Comparison of ENCODE assay signal across 12 cellular contexts in the genomic region with DNA sequence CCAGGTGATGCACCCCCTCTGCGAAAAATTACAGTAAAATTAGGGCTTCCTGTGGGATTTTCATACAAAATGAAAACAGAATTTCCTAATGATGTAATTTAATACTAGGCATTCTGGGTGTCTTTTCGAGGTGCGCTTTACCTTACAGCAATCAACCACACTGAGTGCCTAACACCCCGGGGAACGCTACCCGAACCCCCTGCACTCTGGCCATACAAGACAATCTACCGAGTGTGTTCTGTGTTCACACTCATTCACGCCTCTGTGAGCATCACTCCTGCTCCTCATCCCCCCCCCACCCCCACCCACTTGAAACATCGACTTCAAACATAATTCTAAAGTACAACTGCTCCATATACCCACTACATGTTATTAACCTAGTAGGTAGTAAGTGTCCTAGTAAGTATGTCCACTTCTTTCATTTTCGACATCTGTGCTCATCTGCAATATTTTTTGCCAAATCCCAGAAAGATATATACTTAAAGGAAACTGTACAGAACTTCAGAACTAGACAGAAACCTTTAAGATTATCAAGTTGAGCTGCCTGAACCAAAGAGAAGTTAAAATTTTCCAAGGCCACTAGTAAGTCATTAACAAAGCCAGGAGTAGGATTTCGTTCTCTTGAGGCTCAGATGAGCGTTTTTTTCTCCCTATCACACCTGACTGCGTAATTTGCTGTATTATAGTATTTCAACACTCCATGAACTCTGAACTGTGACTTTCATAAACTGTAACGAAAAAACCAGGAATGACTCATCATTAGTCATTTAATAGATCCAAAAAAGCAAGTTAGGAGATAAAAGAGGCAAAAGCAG.
DNase-seq lines count a peak whose midpoint lies in the region; ATAC-seq and TF ChIP-seq lines count a peak whose summit lies in the region.
"Had no signal": no experiment of that assay in that cellular context is flagged by ENCODE, and none has a peak within 500 bp of the region (broad histone marks: within the 10 kb centered on the region; RNA-seq: fewer than 3 reads in every experiment).

No MANE protein-coding gene starts in this region.

- DNase-seq in AG20443 (ENCODE audit: low spot score) (peak; percentile 25), LoVo (ENCODE audit: low spot score) (peak; percentile 70), astrocyte of the spinal cord (ENCODE audit: low read depth, low spot score) (peak; percentile 74), kidney tubule cell (ENCODE audit: low spot score) (peak; percentile 93), SIG-M5 treated with dmso at 0.1 percent for 504 hours (lab: John Stamatoyannopoulos, UW; ENCODE audit: unreplicated experiment) (no peak), SKM-1 (lab: John Stamatoyannopoulos, UW; ENCODE audit: unreplicated experiment) (no peak), NCI-H1694 (lab: John Stamatoyannopoulos, UW) (no peak)
- DNase-seq: CD4-positive, CD25-positive, alpha-beta regulatory T cell; NCI-H446 treated with DMSO at 0.1 percent for 48 hours; stimulated activated CD4-positive, alpha-beta T cell treated with anti-CD3 and anti-CD28 coated beads, Interleukin-12 subunit alpha, Interleukin-12 subunit beta, amount 100 ng/mL, for 4 hours; T-helper 9 cell had no signal

- ATAC-seq in GM21390 (IDR thresholded peaks at IDR 0.05; ENCODE audit: unreplicated experiment), result no peak

- no peak overlapping the region for H3K4me3 ChIP-seq in astrocyte of the spinal cord (ENCODE audit: low read depth, low read length)

- in situ Hi-C loops in astrocyte of the spinal cord (cut with HindIII; ENCODE audit: low sequenced_read_pairs), result no loop called here

- TF ChIP-seq CTCF in astrocyte of the spinal cord (IDR thresholded peaks at IDR 0.05; ENCODE audit: low read depth, low read length), result no peak

Comparison
In these comparisons a context has a peak if more than half of its experiments do, and no peak if none do; other contexts are left out.
1. DNase-seq: peak in AG20443 (single experiment), LoVo (single experiment), astrocyte of the spinal cord (single experiment) and kidney tubule cell (single experiment); none in SIG-M5 treated with dmso at 0.1 percent for 504 hours (single experiment), SKM-1 (single experiment) and NCI-H1694 (single experiment).